ENCODE assay signal across 31 cellular contexts in the genomic region with DNA sequence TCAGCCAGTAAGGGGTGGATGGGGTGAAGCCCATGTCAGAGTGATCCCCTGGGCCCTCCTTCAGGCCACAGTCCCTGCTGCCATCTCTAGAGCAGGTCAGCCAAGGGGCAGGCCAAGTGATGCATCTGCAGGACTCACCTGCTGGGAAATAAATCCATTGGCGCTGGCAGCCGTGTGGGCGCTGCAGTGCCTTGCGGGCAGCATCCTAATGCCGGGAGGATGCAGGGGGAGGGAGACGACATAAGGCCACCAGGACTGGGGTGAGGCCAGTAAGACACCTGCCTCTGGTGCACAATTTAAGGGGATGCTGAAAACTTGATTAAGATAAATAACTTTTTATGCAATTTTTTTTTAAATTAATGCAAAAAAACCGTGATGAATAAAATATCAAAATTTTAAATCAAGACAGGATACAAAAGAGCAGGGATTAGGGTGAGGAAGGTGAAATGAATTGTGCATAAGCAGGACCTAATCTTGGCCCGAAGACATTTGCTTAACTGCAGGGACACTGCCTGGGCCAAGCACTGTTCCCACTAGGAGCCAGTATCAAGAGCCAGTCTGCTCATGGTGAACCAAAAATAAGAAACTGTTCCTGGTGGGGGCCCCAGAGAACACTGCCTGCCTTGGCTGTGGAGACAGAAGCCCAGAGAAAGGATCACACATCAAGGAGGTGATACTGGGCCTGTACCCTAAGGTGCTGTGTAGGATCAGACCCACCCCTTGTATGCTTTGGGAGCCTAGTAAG.
"Had no signal": no experiment of that assay in that cellular context is flagged by ENCODE, and none has a peak within 500 bp of the region (broad histone marks: within the 10 kb centered on the region; RNA-seq: fewer than 3 reads in every experiment).

No MANE protein-coding gene starts in this region.

- H3K27ac Mint-ChIP-seq: immature natural killer cell; nephron; stimulated activated effector memory CD8-positive, alpha-beta T cell treated with anti-CD3 and anti-CD28 coated beads, Interleukin-12 subunit alpha, Interleukin-12 subunit beta, amount 100 ng/mL, for 72 hours; stimulated activated naive CD8-positive, alpha-beta T cell treated with anti-CD3 and anti-CD28 coated beads, Interleukin-15, Interleukin-2, amounts not matched to agents 100 ng/mL and 50 ng/mL, for 24 hours had no signal

- H3K36me3 ChIP-seq: left lung, lower lobe of right lung, pancreas, prostate gland, suprapubic skin, thoracic aorta, tibial artery, upper lobe of right lung, uterus had no signal

- H3K4me3 ChIP-seq: left lung, lower lobe of right lung, pancreas, prostate gland, skin epidermis, suprapubic skin, thoracic aorta, tibial artery, upper lobe of right lung, uterus had no signal

- H3K4me1 Mint-ChIP-seq: immature natural killer cell; nephron; stimulated activated effector memory CD8-positive, alpha-beta T cell treated with anti-CD3 and anti-CD28 coated beads, Interleukin-12 subunit alpha, Interleukin-12 subunit beta, amount 100 ng/mL, for 72 hours had no signal

- H3K4me3 Mint-ChIP-seq: immature natural killer cell; naive thymus-derived CD8-positive, alpha-beta T cell; nephron; neural crest cell; stimulated activated effector memory CD8-positive, alpha-beta T cell treated with anti-CD3 and anti-CD28 coated beads, Interleukin-12 subunit alpha, Interleukin-12 subunit beta, amount 100 ng/mL, for 72 hours; stimulated activated naive CD8-positive, alpha-beta T cell treated with anti-CD3 and anti-CD28 coated beads, Interleukin-15, Interleukin-2, amounts not matched to agents 100 ng/mL and 50 ng/mL, for 24 hours had no signal

- DNase-seq: hypothalamus; immature natural killer cell; kidney; left colon; left lung; lower lobe of right lung; mammary epithelial cell; mesenchymal stem cell; naive thymus-derived CD8-positive, alpha-beta T cell; nucleus accumbens; pancreas; retina; right cardiac atrium; stimulated activated CD4-positive, alpha-beta T cell treated with anti-CD3 and anti-CD28 coated beads, Interleukin-12 subunit alpha, Interleukin-12 subunit beta, amount 100 ng/mL, for 4 hours; stimulated activated CD4-positive, alpha-beta T cell treated with anti-CD3 and anti-CD28 coated beads, Interleukin-15, amount 100 ng/mL, for 24 hours; stimulated activated CD4-positive, alpha-beta T cell treated with anti-CD3 and anti-CD28 coated beads, Interleukin-4, amount 100 ng/mL, for 24 hours; stimulated activated naive CD4-positive, alpha-beta T cell; tibial artery; trophoblast cell; upper lobe of right lung; uterus had no signal

- H3K9me3 Mint-ChIP-seq: nephron; neural crest cell; stimulated activated effector memory CD8-positive, alpha-beta T cell treated with anti-CD3 and anti-CD28 coated beads, Interleukin-12 subunit alpha, Interleukin-12 subunit beta, amount 100 ng/mL, for 72 hours; stimulated activated naive CD8-positive, alpha-beta T cell treated with anti-CD3 and anti-CD28 coated beads, Interleukin-15, Interleukin-2, amounts not matched to agents 100 ng/mL and 50 ng/mL, for 24 hours had no signal

- H3K4me1 ChIP-seq: left lung, lower lobe of right lung, pancreas, prostate gland, suprapubic skin, tibial artery, upper lobe of right lung, uterus had no signal

- ATAC-seq: left colon; left lung; lower lobe of right lung; naive thymus-derived CD8-positive, alpha-beta T cell; pancreas; right cardiac atrium; sciatic nerve; stimulated activated effector memory CD8-positive, alpha-beta T cell treated with anti-CD3 and anti-CD28 coated beads, Interleukin-12 subunit alpha, Interleukin-12 subunit beta, amount 100 ng/mL, for 72 hours; upper lobe of right lung had no signal

- H3K36me3 Mint-ChIP-seq: immature natural killer cell; stimulated activated effector memory CD8-positive, alpha-beta T cell treated with anti-CD3 and anti-CD28 coated beads, Interleukin-12 subunit alpha, Interleukin-12 subunit beta, amount 100 ng/mL, for 72 hours had no signal

- H3K9me3 ChIP-seq: left lung, lower lobe of right lung, pancreas, prostate gland, suprapubic skin, thoracic aorta, tibial artery, upper lobe of right lung, uterus had no signal

- FAIRE-seq: islet of Langerhans, kidney, pancreas had no signal

- H3K27me3 ChIP-seq: uterus had no signal

- H3K27ac ChIP-seq: left lung, lower lobe of right lung, pancreas, prostate gland, skin epidermis, suprapubic skin, thoracic aorta, tibial artery, upper lobe of right lung, uterus had no signal
